Comparison of ENCODE assay signal across 8 cellular contexts in the genomic region with DNA sequence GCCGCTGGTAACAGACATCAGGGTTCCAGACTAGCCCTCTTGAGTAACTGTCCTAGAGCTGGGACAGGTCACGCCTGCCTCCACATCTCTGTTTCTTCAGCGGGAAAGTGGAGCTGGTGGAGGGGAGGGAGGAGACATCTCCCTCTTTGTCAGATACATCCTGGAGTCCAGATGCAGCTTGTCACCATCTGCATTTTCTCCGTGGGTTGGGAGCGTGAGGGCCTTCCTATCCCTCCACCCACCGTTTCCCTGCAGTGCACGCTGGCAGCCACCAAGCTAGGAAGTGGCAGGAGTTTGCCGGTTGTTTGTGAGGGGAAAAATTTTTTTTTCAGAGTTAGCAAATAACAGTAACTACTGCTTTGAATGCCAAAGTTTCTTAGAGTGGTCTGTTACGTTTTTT. TPM values are rescaled to one million over a fixed set of nuclear protein-coding genes. Genes with fewer than 3 reads are reported as not detected.
"Had no signal": no experiment of that assay in that cellular context is flagged by ENCODE, and none has a peak within 500 bp of the region (broad histone marks: within the 10 kb centered on the region; RNA-seq: fewer than 3 reads in every experiment).

No MANE protein-coding gene starts in this region.

- DNase-seq: GM23248, GOT3, HCEC 1CT, KBM-7 had no signal

- H3K4me3 ChIP-seq: GM23248 had no signal

- H3K4me1 Mint-ChIP-seq: IgD-negative memory B cell had no signal

- H3K4me3 Mint-ChIP-seq: IgD-negative memory B cell had no signal

- H3K27ac Mint-ChIP-seq: IgD-negative memory B cell had no signal

- H3K9ac ChIP-seq: GM23248 had no signal

- H3K27me3 Mint-ChIP-seq: IgD-negative memory B cell had no signal

- H3K27ac ChIP-seq: GM23248 had no signal

RNA-seq across cellular contexts. Expression of a gene that starts 20.0 kb away (rescaled TPM):
- total RNA-seq: H4, H7, HT-29 had no signal

RNA-seq across cellular contexts. Expression of a gene that starts 27.9 kb away (rescaled TPM):
- total RNA-seq: HT-29 had no signal

RNA-seq across cellular contexts. Expression of a gene that starts 48.6 kb away (rescaled TPM):
- total RNA-seq: GM23248, H7, HT-29 had no signal

RNA-seq across cellular contexts. Expression of a gene that starts 55.7 kb away (rescaled TPM):
- total RNA-seq: HT-29 had no signal
